8 cellular contexts compared by ENCODE assay signal in genomic region chr2:70301344-70302194, GRCh38. TPM values are rescaled to one million over a fixed set of nuclear protein-coding genes. Genes with fewer than 3 reads are reported as not detected.
DNase-seq lines count a peak whose midpoint lies in the region; ATAC-seq, FAIRE-seq and TF ChIP-seq lines count a peak whose summit lies in the region.

FAM136A (minus strand) TSS chr2:70302067; CDS start chr2:70302011, 56 bp downstream.

- H3K36me3 Mint-ChIP-seq in activated CD8-positive, alpha-beta T cell treated with anti-CD3 and anti-CD28 coated beads for 36 hours (ENCODE audit: low read depth), result peaks cover 36% of the 10 kb centered on the region

- DNase-seq in C1 segment of cervical spinal cord (lab: John Stamatoyannopoulos, UW) (peak; percentile 8 to 85 (median 57)), GM19239 (ENCODE audit: insufficient read length, low spot score) (peak; percentile 86), NCI-H82 (lab: John Stamatoyannopoulos, UW) (peak; percentile 93), lung microvascular endothelial cell (ENCODE audit: low read depth in 2 of 2) (peak; percentile 82 to 89)
- DNase-seq in activated CD8-positive, alpha-beta T cell treated with anti-CD3 and anti-CD28 coated beads for 36 hours, result peak; percentile 89
- peak; percentile 87 for DNase-seq in effector CD4-positive, alpha-beta T cell
- DNase-seq in stimulated activated CD4-positive, alpha-beta T cell treated with anti-CD3 and anti-CD28 coated beads, TNF-alpha, amount 100 ng/mL, for 4 hours (ENCODE audit: low read depth in 3 of 3), result peak; percentile 79 to 81 (median 80)

- peak within 1 kb of the TSS; percentile 97 for H3K27ac Mint-ChIP-seq in activated CD8-positive, alpha-beta T cell treated with anti-CD3 and anti-CD28 coated beads for 36 hours

- peaks cover 34% of the 10 kb centered on the region for H3K4me1 Mint-ChIP-seq in activated CD8-positive, alpha-beta T cell treated with anti-CD3 and anti-CD28 coated beads for 36 hours (ENCODE audit: low read depth)

- no peaks in the 10 kb centered on the region for H3K27me3 Mint-ChIP-seq in activated CD8-positive, alpha-beta T cell treated with anti-CD3 and anti-CD28 coated beads for 36 hours

- POLR2A ChIA-PET in activated CD8-positive, alpha-beta T cell treated with anti-CD3 and anti-CD28 coated beads for 36 hours (lab: Charles Lee), result interaction anchor here (0.8 to 2.6 kb wide), 6 partner anchors 8 to 387 kb away, joined by 3 to 13 read pairs (median 6); partner anchors contain the start of genes C2orf42, MXD1, PCYOX1 and SNRPG

- intact Hi-C loops in activated CD8-positive, alpha-beta T cell treated with anti-CD3 and anti-CD28 coated beads for 36 hours (cut with micrococcal nuclease), result loop anchor here (5.0 to 10.0 kb wide), 3 partner anchors 313 to 389 kb away; no protein-coding TSS in a partner anchor

- peak; percentile 51 for FAIRE-seq in GM19239 (lab: Jason Lieb, UNC)

- H3K4me3 Mint-ChIP-seq in activated CD8-positive, alpha-beta T cell treated with anti-CD3 and anti-CD28 coated beads for 36 hours, result peak within 1 kb of the TSS; percentile 93

- TF ChIP-seq CTCF in activated CD8-positive, alpha-beta T cell treated with anti-CD3 and anti-CD28 coated beads for 36 hours (IDR thresholded peaks at IDR 0.05), result peak; percentile 90

- CTCF ChIA-PET in activated CD8-positive, alpha-beta T cell treated with anti-CD3 and anti-CD28 coated beads for 36 hours (lab: Charles Lee), result interaction anchor here (0.5 to 5.7 kb wide), 29 partner anchors 9 to 577 kb away, joined by 3 to 98 read pairs (median 3); partner anchors contain the start of genes C2orf42, PCYOX1, SNRNP27 and SNRPG

- H3K9me3 Mint-ChIP-seq in activated CD8-positive, alpha-beta T cell treated with anti-CD3 and anti-CD28 coated beads for 36 hours, result no peaks in the 10 kb centered on the region

- ATAC-seq in HG03457 (IDR thresholded peaks at IDR 0.05; ENCODE audit: unreplicated experiment), result peak; percentile 48
- ATAC-seq in activated CD8-positive, alpha-beta T cell treated with anti-CD3 and anti-CD28 coated beads for 36 hours, result peak; percentile 88

RNA-seq across cellular contexts. Expression of gene FAM136A, which starts in this region (rescaled TPM):
- total RNA-seq in activated CD8-positive, alpha-beta T cell treated with anti-CD3 and anti-CD28 coated beads for 36 hours, result 10 to 100 TPM; 63.0 to 68.9 TPM
- total RNA-seq in lung microvascular endothelial cell, result 10.7 and 20.3 TPM in 2 replicates

Comparison
In these comparisons a context has a peak if more than half of its experiments do, and no peak if none do; other contexts are left out.
1. Peak in every context shown above with its lines: DNase-seq and ATAC-seq.